1 cellular context compared by ENCODE assay signal in genomic region chr7:8765374-8765773, GRCh38.
TF ChIP-seq lines count a peak whose summit lies in the region.

No MANE protein-coding gene starts in this region.

TF ChIP-seq in K562, 482 proteins besides CTCF, POLR2A, EP300 and RAD21 (continued from another document and continues in another):
- TF ChIP-seq ZBTB9 (CRISPR knock-in tag; IDR thresholded peaks at IDR 0.05) (no peak), NR3C1 (CRISPR knock-in tag; IDR thresholded peaks at IDR 0.05) (no peak), ZNF655 (CRISPR knock-in tag; IDR thresholded peaks at IDR 0.05) (no peak), E2F1 (CRISPR knock-in tag; IDR thresholded peaks at IDR 0.05) (no peak), MYC (IDR thresholded peaks at IDR 0.05; ENCODE audit: low read depth, low read length) (0 out of 2 replicates have a peak, but pooled peaks have one; percentile 9), MYC (CRISPR knock-in tag; IDR thresholded peaks at IDR 0.05; ENCODE audit: borderline replicate concordance, low read depth) (no peak), ZNF717 (CRISPR knock-in tag; IDR thresholded peaks at IDR 0.05) (no peak), ZNF696 (CRISPR knock-in tag; conservative IDR thresholded peaks at IDR 0.05) (no peak), HDAC3 (IDR thresholded peaks at IDR 0.05; ENCODE audit: borderline replicate concordance, partially characterized antibody) (peak; percentile 25), ESRRA (IDR thresholded peaks at IDR 0.05; ENCODE audit: borderline replicate concordance, low read depth) (no peak), PCBP1 (IDR thresholded peaks at IDR 0.05; ENCODE audit: low read depth, low read length, poor library complexity, severe bottlenecking) (no peak), MBD1 (CRISPR knock-in tag; IDR thresholded peaks at IDR 0.05) (no peak), HNRNPUL1 (IDR thresholded peaks at IDR 0.05; ENCODE audit: low read length) (no peak), PHF8 (IDR thresholded peaks at IDR 0.05; ENCODE audit: borderline replicate concordance, low read length) (no peak), RBM25 (IDR thresholded peaks at IDR 0.05; ENCODE audit: low read depth, low read length, severe bottlenecking) (no peak), HEY1 (CRISPR knock-in tag; IDR thresholded peaks at IDR 0.05; ENCODE audit: borderline replicate concordance) (no peak), ZNF12 (CRISPR knock-in tag; IDR thresholded peaks at IDR 0.05) (no peak), SMARCA4 (IDR thresholded peaks at IDR 0.05) (0 out of 2 replicates have a peak, but pooled peaks have one; percentile 34), ZC3H8 (IDR thresholded peaks at IDR 0.05) (no peak), ARID1B (IDR thresholded peaks at IDR 0.05) (peak; percentile 58), KLF6 (CRISPR knock-in tag; IDR thresholded peaks at IDR 0.05; ENCODE audit: borderline replicate concordance) (no peak), SMARCC2 (IDR thresholded peaks at IDR 0.05; ENCODE audit: low read depth) (0 out of 2 replicates have a peak, but pooled peaks have one; percentile 39), NFATC3 (IDR thresholded peaks at IDR 0.05) (no peak), PHB2 (IDR thresholded peaks at IDR 0.05; ENCODE audit: low read depth) (no peak), JUNB (CRISPR knock-in tag; conservative IDR thresholded peaks at IDR 0.05) (no peak), KLF16 (IDR thresholded peaks at IDR 0.05) (no peak), ZNF184 (CRISPR knock-in tag; IDR thresholded peaks at IDR 0.05) (no peak), ZNF316 (IDR thresholded peaks at IDR 0.05) (no peak), ERF (CRISPR knock-in tag; IDR thresholded peaks at IDR 0.05) (no peak), TBP (optimal IDR thresholded peaks at IDR 0.05; ENCODE audit: low read depth, low read length) (peak; percentile 53), CBFA2T3 (IDR thresholded peaks at IDR 0.05) (peak; percentile 52), KDM4B (IDR thresholded peaks at IDR 0.05; ENCODE audit: borderline replicate concordance in 2 of 2, low read depth in 1 of 2) (no peak), ZNF561 (CRISPR knock-in tag; conservative IDR thresholded peaks at IDR 0.05) (no peak), CHD4 (IDR thresholded peaks at IDR 0.05; ENCODE audit: insufficient read depth, insufficient replicate concordance, low read depth, low read length, poor library complexity, severe bottlenecking) (no peak), ELK1 (CRISPR knock-in tag; IDR thresholded peaks at IDR 0.05) (no peak), MAZ (CRISPR knock-in tag; conservative IDR thresholded peaks at IDR 0.05 in 1 of 2, IDR thresholded peaks at IDR 0.05 in 1 of 2) (0 out of 4 replicates have a peak, but pooled peaks of 1 of the 2 experiments have one; percentile 27), NFXL1 (CRISPR knock-in tag; IDR thresholded peaks at IDR 0.05) (no peak), JUND (IDR thresholded peaks at IDR 0.05; ENCODE audit: borderline replicate concordance, low read depth, low read length) (peak; percentile 38; the same call in 1 of the 2 replicates), JUND (tag; IDR thresholded peaks at IDR 0.05; ENCODE audit: borderline replicate concordance, low read depth, low read length) (no peak; the same call in 2 of the 3 replicates), TEAD4 (IDR thresholded peaks at IDR 0.05; ENCODE audit: low read length) (peak; percentile 59), TEAD4 (CRISPR knock-in tag; IDR thresholded peaks at IDR 0.05; ENCODE audit: borderline replicate concordance) (no peak), IRF9 (tag; IDR thresholded peaks at IDR 0.05) (no peak), ZNF778 (CRISPR knock-in tag; IDR thresholded peaks at IDR 0.05) (no peak), DMBX1 (CRISPR knock-in tag; IDR thresholded peaks at IDR 0.05; ENCODE audit: borderline replicate concordance) (no peak), HDAC2 (IDR thresholded peaks at IDR 0.05) (no peak), IRF2 (CRISPR knock-in tag; IDR thresholded peaks at IDR 0.05) (no peak), DPF2 (IDR thresholded peaks at IDR 0.05) (peak; percentile 58; the same call in 1 of the 2 replicates), REST (CRISPR knock-in tag; IDR thresholded peaks at IDR 0.05; ENCODE audit: low read depth) (no peak), NEUROD1 (IDR thresholded peaks at IDR 0.05; ENCODE audit: borderline replicate concordance, low read depth, low read length, partially characterized antibody) (no peak), RFX5 (IDR thresholded peaks at IDR 0.05; ENCODE audit: low read depth, low read length) (no peak), ZNF512 (tag; IDR thresholded peaks at IDR 0.05) (no peak), SAFB (IDR thresholded peaks at IDR 0.05; ENCODE audit: borderline replicate concordance, low read depth, low read length) (no peak), MCM3 (IDR thresholded peaks at IDR 0.05) (no peak), ZNF224 (CRISPR knock-in tag; IDR thresholded peaks at IDR 0.05) (no peak), MAFF (IDR thresholded peaks at IDR 0.05; ENCODE audit: low read length) (no peak), ZNF592 (IDR thresholded peaks at IDR 0.05) (no peak; the same call in 1 of the 2 replicates), GABPB1 (CRISPR knock-in tag; IDR thresholded peaks at IDR 0.05) (no peak)
